16 cellular contexts compared by ENCODE assay signal in the genomic region with DNA sequence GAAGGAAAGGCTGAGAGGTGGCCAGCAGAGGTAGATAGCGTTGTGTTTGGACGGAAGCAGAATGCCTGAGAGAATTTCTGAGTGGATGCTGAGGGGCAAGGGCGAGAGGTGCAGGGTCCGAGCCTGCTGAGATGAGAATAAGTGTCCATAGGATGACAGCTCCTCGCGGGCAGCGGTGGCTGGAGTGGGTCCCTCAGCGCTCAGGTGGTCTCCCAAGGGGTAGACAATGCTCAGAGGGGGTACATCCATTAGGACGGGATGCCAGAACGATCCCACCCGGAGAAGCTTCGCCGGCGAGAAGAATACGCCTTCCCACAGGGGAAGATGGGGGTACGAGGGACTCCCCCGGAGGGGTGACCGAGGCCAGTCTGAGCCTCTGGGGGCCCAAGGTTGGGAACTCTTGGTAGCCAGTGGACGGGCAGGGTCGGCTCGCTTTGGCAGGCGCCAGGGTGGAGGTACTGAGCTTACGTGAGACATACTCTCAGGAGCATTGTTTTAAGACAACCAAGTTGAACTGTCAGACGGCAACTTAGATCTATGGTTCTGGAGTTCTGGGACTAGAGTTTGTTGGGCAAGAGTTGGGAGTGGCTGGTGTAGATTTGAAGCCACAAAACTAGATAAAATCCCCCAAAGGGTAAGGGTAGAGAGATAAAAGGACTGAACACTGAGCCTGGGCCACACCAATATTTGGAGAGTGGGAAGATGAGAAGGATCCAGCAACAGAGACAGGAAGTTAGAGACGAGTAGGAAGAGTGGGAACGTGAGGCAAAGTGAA.
"Had no signal": no experiment of that assay in that cellular context is flagged by ENCODE, and none has a peak within 500 bp of the region (broad histone marks: within the 10 kb centered on the region; RNA-seq: fewer than 3 reads in every experiment).

No MANE protein-coding gene starts in this region.

- H3K27ac ChIP-seq: ascending aorta, body of pancreas, PC-9 had no signal

- H3K9me3 Mint-ChIP-seq: activated naive CD8-positive, alpha-beta T cell treated with anti-CD3 and anti-CD28 coated beads for 36 hours; WTC11 had no signal

- H3K4me3 Mint-ChIP-seq: activated CD8-positive, alpha-beta T cell treated with anti-CD3 and anti-CD28 coated beads, Interleukin-2, amount 10 ng/mL, durations not matched to agents 7 days and 5 days; activated naive CD8-positive, alpha-beta T cell treated with anti-CD3 and anti-CD28 coated beads for 36 hours; WTC11 had no signal

- H3K27ac Mint-ChIP-seq: activated CD8-positive, alpha-beta T cell treated with anti-CD3 and anti-CD28 coated beads, Interleukin-2, amount 10 ng/mL, durations not matched to agents 7 days and 5 days; activated naive CD8-positive, alpha-beta T cell treated with anti-CD3 and anti-CD28 coated beads for 36 hours had no signal

- DNase-seq: amniotic stem cell; central memory CD4-positive, alpha-beta T cell; NCI-H1105; NCI-H1436; NCI-H1694 treated with DMSO at 0.1 percent for 48 hours; NCI-H2029 treated with DMSO at 0.1 percent for 48 hours; NCI-H510A; SIG-M5; T1000 had no signal

- H3K27me3 Mint-ChIP-seq: activated naive CD8-positive, alpha-beta T cell treated with anti-CD3 and anti-CD28 coated beads for 36 hours had no signal

- FAIRE-seq: bronchial epithelial cell had no signal
